In genomic region chr22:45006873-45007246, GRCh38 we compare ENCODE assay signal across 10 cellular contexts. TPM values are rescaled to one million over a fixed set of nuclear protein-coding genes. Genes with fewer than 3 reads are reported as not detected.
DNase-seq lines count a peak whose midpoint lies in the region; ATAC-seq, FAIRE-seq and TF ChIP-seq lines count a peak whose summit lies in the region.
"Had no signal": no experiment of that assay in that cellular context is flagged by ENCODE, and none has a peak within 500 bp of the region (broad histone marks: within the 10 kb centered on the region; RNA-seq: fewer than 3 reads in every experiment).

No MANE protein-coding gene starts in this region.

- FAIRE-seq in GM12878 (lab: Jason Lieb, UNC) = no peak

- SMC1A ChIA-PET in GM12878 (lab: Charles Lee; ENCODE audit: uncharacterized antibody, unreplicated experiment) = no interaction called here

- no peak overlapping the region for H3K4me3 ChIP-seq in GM12878
- peak overlapping the region; percentile 73 for H3K4me3 ChIP-seq in smooth muscle cell

- no peak for TF ChIP-seq EP300 in GM12878 (IDR thresholded peaks at IDR 0.05; ENCODE audit: borderline replicate concordance in 1 of 2, control insufficient read depth in 1 of 2, low read depth in 2 of 2, low read length in 2 of 2)

- H3K27ac Mint-ChIP-seq in activated CD4-positive, alpha-beta memory T cell treated with anti-CD3 and anti-CD28 coated beads, Interleukin-2, amount 10 ng/mL, durations not matched to agents 7 days and 5 days = no peak overlapping the region

- intact Hi-C loops in GM12878 (cut with micrococcal nuclease; ENCODE audit: unreplicated experiment) = no loop called here

- no peak for ATAC-seq in GM12878

- H3K4me3 Mint-ChIP-seq in activated CD4-positive, alpha-beta memory T cell treated with anti-CD3 and anti-CD28 coated beads, Interleukin-2, amount 10 ng/mL, durations not matched to agents 7 days and 5 days = no peak overlapping the region

- POLR2A ChIA-PET in HEK293T (lab: Yijun Ruan, JAX) (interaction anchor here (0.7 to 3.5 kb wide), 3 partner anchors 12 to 157 kb away, joined by 3 to 16 read pairs (median 3); partner anchors contain the start of gene NUP50), GM12878 (lab: Charles Lee) (no interaction called here)
- POLR2A ChIA-PET in activated CD4-positive, alpha-beta memory T cell treated with anti-CD3 and anti-CD28 coated beads, Interleukin-2, amount 10 ng/mL, durations not matched to agents 7 days and 5 days (lab: Charles Lee) = no interaction called here

- no peak for TF ChIP-seq CTCF in GM12878 (IDR thresholded peaks at IDR 0.05 in 2 of 3, conservative IDR thresholded peaks at IDR 0.05 in 1 of 3; ENCODE audit: control insufficient read depth in 2 of 3, extremely low read depth in 1 of 3, insufficient read depth in 1 of 3, low read depth in 3 of 3, low read length in 3 of 3)
- no peak for TF ChIP-seq CTCF in smooth muscle cell (IDR thresholded peaks at IDR 0.05; ENCODE audit: borderline replicate concordance, insufficient read depth, poor library complexity, severe bottlenecking)

- H3K9ac ChIP-seq in GM12878 (ENCODE audit: control insufficient read depth, insufficient read depth, low read length) = no peak overlapping the region
- no peak overlapping the region for H3K9ac ChIP-seq in smooth muscle cell (ENCODE audit: low read depth)

- H3K9me3 Mint-ChIP-seq in activated CD4-positive, alpha-beta memory T cell treated with anti-CD3 and anti-CD28 coated beads, Interleukin-2, amount 10 ng/mL, durations not matched to agents 7 days and 5 days = no peaks in the 10 kb centered on the region

- BruUV-seq in GM12878 (replicated peaks; lab: Mats Ljungman, UMichigan) = no TSS peak

- H3K36me3 ChIP-seq in GM12878 (ENCODE audit: control insufficient read depth in 2 of 2, insufficient read depth in 2 of 2, low read length in 1 of 2) (no peaks in the 10 kb centered on the region), smooth muscle cell (ENCODE audit: low read depth) (no peaks in the 10 kb centered on the region)

- peaks cover 8% of the 10 kb centered on the region for H3K36me3 Mint-ChIP-seq in activated CD4-positive, alpha-beta memory T cell treated with anti-CD3 and anti-CD28 coated beads, Interleukin-2, amount 10 ng/mL, durations not matched to agents 7 days and 5 days (ENCODE audit: low read depth)

- H3K27me3 ChIP-seq in GM12878 (replicated peaks in 1 of 2; ENCODE audit: control insufficient read depth in 2 of 2, insufficient read depth in 2 of 2, low read length in 1 of 2) (peaks cover 0 to 1% of the 10 kb centered on the region in 2 experiments; a peak in 3 of 4 replicates), smooth muscle cell (ENCODE audit: low read depth) (no peaks in the 10 kb centered on the region)

- RAD21 ChIA-PET in GM12878 (lab: Charles Lee; ENCODE audit: unreplicated experiment) = no interaction called here

- peak; percentile 42 for DNase-seq in HEK293T (ENCODE audit: extremely low spot score)
- no peak for DNase-seq in GM12878 (ENCODE audit: low read depth, low spot score)
- peak; percentile 91 for DNase-seq in left kidney (ENCODE audit: low read depth, low spot score)
- DNase-seq in smooth muscle cell (lab: John Stamatoyannopoulos, UW; ENCODE audit: unreplicated experiment) = no peak
- DNase-seq in activated CD4-positive, alpha-beta memory T cell treated with anti-CD3 and anti-CD28 coated beads, Interleukin-2, amount 10 ng/mL, durations not matched to agents 7 days and 5 days = no peak
- no peak for DNase-seq in GOT3 (lab: John Stamatoyannopoulos, UW)
- DNase-seq in ureter (ENCODE audit: low spot score) = no peak
- DNase-seq in cerebellar nuclear complex (lab: John Stamatoyannopoulos, UW) = no peak
- DNase-seq: activated CD4-positive, alpha-beta T cell treated with anti-CD3 and anti-CD28 coated beads, Interleukin-2, amount 50 U/mL, for 48 hours had no signal

- H3K79me2 ChIP-seq in GM12878 (ENCODE audit: control insufficient read depth, insufficient read depth, low read length) (no peaks in the 10 kb centered on the region), smooth muscle cell (ENCODE audit: low read depth) (no peaks in the 10 kb centered on the region)

- in situ Hi-C loops in GM12878 (cut with MboI) = no loop called here

- H2AFZ ChIP-seq in GM12878 (ENCODE audit: control insufficient read depth, low read depth, low read length) (no peak overlapping the region), smooth muscle cell (ENCODE audit: low read depth) (peak overlapping the region; percentile 49)

- no peak overlapping the region for H3K27ac ChIP-seq in GM12878 (ENCODE audit: control insufficient read depth, insufficient read depth)
- H3K27ac ChIP-seq in smooth muscle cell (ENCODE audit: low read depth) = no peak overlapping the region

- H3K27me3 Mint-ChIP-seq in activated CD4-positive, alpha-beta memory T cell treated with anti-CD3 and anti-CD28 coated beads, Interleukin-2, amount 10 ng/mL, durations not matched to agents 7 days and 5 days = peaks cover 55% of the 10 kb centered on the region

- peaks cover 9% of the 10 kb centered on the region for H3F3A ChIP-seq in smooth muscle cell (ENCODE audit: low read depth)

- H3K4me2 ChIP-seq in GM12878 (ENCODE audit: control insufficient read depth, insufficient read depth) = no peak overlapping the region
- H3K4me2 ChIP-seq in smooth muscle cell = peak overlapping the region; percentile 97

- no peak for TF ChIP-seq RAD21 in GM12878 (IDR thresholded peaks at IDR 0.05; ENCODE audit: insufficient read depth, low read depth, low read length)

- CTCF ChIA-PET in HEK293T (lab: Yijun Ruan, JAX) (interaction anchor here (1.0 kb wide), 1 partner anchor 10 kb away, joined by 3 read pairs; no protein-coding TSS in a partner anchor), GM12878 (lab: Yijun Ruan, JAX) (interaction anchor here (0.6 kb wide), 1 partner anchor 100 kb away, joined by 3 read pairs; no protein-coding TSS in a partner anchor)
- CTCF ChIA-PET in activated CD4-positive, alpha-beta memory T cell treated with anti-CD3 and anti-CD28 coated beads, Interleukin-2, amount 10 ng/mL, durations not matched to agents 7 days and 5 days (lab: Charles Lee) = interaction anchor here (0.5 kb wide), 1 partner anchor 243 kb away, joined by 3 read pairs; no protein-coding TSS in a partner anchor

- H3K4me1 ChIP-seq in GM12878 (ENCODE audit: control insufficient read depth, insufficient read depth, low read length) = no peaks in the 10 kb centered on the region
- H3K4me1 ChIP-seq in smooth muscle cell (ENCODE audit: low read depth) = peaks cover 6% of the 10 kb centered on the region

- no peak for TF ChIP-seq POLR2A in GM12878 (IDR thresholded peaks at IDR 0.05; ENCODE audit: low read depth, low read length)

- H4K20me1 ChIP-seq in GM12878 (ENCODE audit: control insufficient read depth, insufficient read depth) (no peaks in the 10 kb centered on the region), smooth muscle cell (ENCODE audit: low read depth) (no peaks in the 10 kb centered on the region)

- H3K4me1 Mint-ChIP-seq in activated CD4-positive, alpha-beta memory T cell treated with anti-CD3 and anti-CD28 coated beads, Interleukin-2, amount 10 ng/mL, durations not matched to agents 7 days and 5 days = peaks cover 12% of the 10 kb centered on the region

- H3K9me3 ChIP-seq in GM12878 (replicated peaks; ENCODE audit: control insufficient read depth, insufficient read depth, low read length) = no peaks in the 10 kb centered on the region
- H3K9me3 ChIP-seq in smooth muscle cell (replicated peaks; ENCODE audit: low read depth) = no peaks in the 10 kb centered on the region

- 22% methylated on average over 9 of the region's 33 CpGs for WGBS in GM12878 (ENCODE audit: insufficient coverage, insufficient replicate concordance, low lambda C conversion rate, missing lambda C conversion rate)
- whole genome bisulfite sequencing in smooth muscle cell (ENCODE audit: low lambda C conversion rate) = 0% methylated on average over 3 of the region's 33 CpGs

TF ChIP-seq in HEK293T, 16 proteins besides CTCF, POLR2A, EP300 and RAD21:
- TF ChIP-seq FOXM1 (IDR thresholded peaks at IDR 0.05; ENCODE audit: borderline replicate concordance) (peak; percentile 25; the same call in 1 of the 2 replicates), ARNT (IDR thresholded peaks at IDR 0.05) (no peak)

TF ChIP-seq in GM12878, 131 proteins besides CTCF, POLR2A, EP300 and RAD21 (continues in another document):
- no peak for TF ChIP-seq RBBP5 (conservative IDR thresholded peaks at IDR 0.05)
- TF ChIP-seq RELA (IDR thresholded peaks at IDR 0.05; ENCODE audit: borderline replicate concordance, partially characterized antibody) = no peak
- TF ChIP-seq DPF2 (IDR thresholded peaks at IDR 0.05) = no peak
- no peak for TF ChIP-seq ASH2L (IDR thresholded peaks at IDR 0.05; ENCODE audit: borderline replicate concordance, low read depth)

RNA-seq across cellular contexts. Expression of gene PHF21B, which starts 2.9 kb away (rescaled TPM):
- total RNA-seq in GM12878 (2013; cell fraction: nucleolus; rRNA removed) = 0.65 TPM in 1 of 2 replicates, not detected in the other
- total RNA-seq in GM12878 (2014; rRNA removed) = not detected in 2 replicates
- total RNA-seq in GM12878 (2014; rRNA removed; fragmentation: Illumina TruSeq; extraction: Trizol) = not detected in 2 replicates
- total RNA-seq in GM12878 (2021) = 0.08 TPM in 1 of 2 replicates, not detected in the other
- not detected for polyA plus RNA-seq in GM12878 (2011; ENCODE audit: low read depth)
- 0.03 and 0.19 TPM in 2 replicates for polyA plus RNA-seq in GM12878 (2011; rRNA removed)
- polyA plus RNA-seq in GM12878 (2011; cell fraction: cytosol; rRNA removed) = 0.05 and 0.09 TPM in 2 replicates
- 0.30 and 0.41 TPM in 2 replicates for polyA plus RNA-seq in GM12878 (2011; cell fraction: nucleus; rRNA removed)
- polyA plus RNA-seq in GM12878 (2012) = 0.04 TPM in 1 of 2 replicates, not detected in the other
- polyA plus RNA-seq in GM12878 (2014; fragmentation: Illumina TruSeq; extraction: Trizol) = not detected in 2 replicates
- not detected for polyA plus RNA-seq in GM12878 (2014; fragmentation: Nextera tagmentation; extraction: Ambion mirVana)
- polyA plus RNA-seq in GM12878 (2014; rRNA removed) = 0.35 TPM in 1 of 2 replicates, not detected in the other
- polyA plus RNA-seq in GM12878 (2016; fragmentation: Nextera tagmentation; extraction: Ambion mirVana) = not detected
- not detected in 2 replicates for polyA minus RNA-seq in GM12878 (2011; rRNA and poly(A)+ RNA removed)
- not detected in 2 replicates for polyA minus RNA-seq in GM12878 (2011; cell fraction: cytosol; rRNA and poly(A)+ RNA removed)
- 0.77 TPM in 1 of 2 replicates, not detected in the other for polyA minus RNA-seq in GM12878 (2011; cell fraction: nucleus; rRNA and poly(A)+ RNA removed)
- 0.13 and 0.18 TPM in 2 replicates for total RNA-seq in smooth muscle cell
- 0.13 and 0.15 TPM in 2 replicates for polyA plus RNA-seq in smooth muscle cell
- not detected for total RNA-seq in activated CD4-positive, alpha-beta memory T cell treated with anti-CD3 and anti-CD28 coated beads, Interleukin-2, amount 10 ng/mL, durations not matched to agents 7 days and 5 days
- total RNA-seq in ureter = 3.9 TPM
- total RNA-seq: HT-29 had no signal

Comparison
In these comparisons a context has a peak if more than half of its experiments do, and no peak if none do; other contexts are left out.
1. DNase-seq: peak in HEK293T (single experiment) and left kidney (single experiment); none in GM12878 (single experiment), smooth muscle cell (single experiment), activated CD4-positive, alpha-beta memory T cell treated with anti-CD3 and anti-CD28 coated beads, Interleukin-2, amount 10 ng/mL, durations not matched to agents 7 days and 5 days (single experiment), GOT3 (single experiment), ureter (single experiment) and cerebellar nuclear complex (0 of 2).